In genomic region chr10:78539247-78539766, GRCh38 we compare ENCODE assay signal across 20 cellular contexts.
"Had no signal": no experiment of that assay in that cellular context is flagged by ENCODE, and none has a peak within 500 bp of the region (broad histone marks: within the 10 kb centered on the region; RNA-seq: fewer than 3 reads in every experiment).

No MANE protein-coding gene starts in this region.

- H3K36me3 Mint-ChIP-seq: immature natural killer cell, mesothelial cell of epicardium, natural killer cell, type B pancreatic cell had no signal

- H3K4me3 ChIP-seq: esophagus muscularis mucosa, gastrocnemius medialis, heart right ventricle, suprapubic skin, thyroid gland had no signal

- H3K36me3 ChIP-seq: esophagus muscularis mucosa, gastrocnemius medialis, heart right ventricle, neutrophil, suprapubic skin, thyroid gland had no signal

- H3K9me3 ChIP-seq: esophagus muscularis mucosa, gastrocnemius medialis, heart right ventricle, neutrophil, suprapubic skin, thyroid gland had no signal

- ATAC-seq: effector memory CD8-positive, alpha-beta T cell; gastrocnemius medialis; heart right ventricle; left cardiac atrium; left ventricle myocardium superior; natural killer cell had no signal

- H3K4me3 Mint-ChIP-seq: dendritic cell treated with granulocyte-macrophage colony-stimulating factor and Interleukin-4, amounts not matched to agents 40 ng/mL and 50 ng/mL, for 4 days; effector memory CD8-positive, alpha-beta T cell; immature natural killer cell; mesothelial cell of epicardium; natural killer cell; type B pancreatic cell had no signal

- H3K27me3 ChIP-seq: esophagus muscularis mucosa, gastrocnemius medialis, suprapubic skin, thyroid gland had no signal

- DNase-seq: effector memory CD8-positive, alpha-beta T cell; gastrocnemius medialis; heart right ventricle; immature natural killer cell; kidney; left cardiac atrium; left ventricle myocardium superior; natural killer cell; posterior cingulate gyrus; small intestine; stimulated activated CD4-positive, alpha-beta T cell treated with anti-CD3 and anti-CD28 coated beads, Interleukin-12 subunit alpha, Interleukin-12 subunit beta, amount 100 ng/mL, for 4 hours; stimulated activated naive CD4-positive, alpha-beta T cell treated with Interleukin-2 at 50 U/mL for 16 hours; thyroid gland had no signal

- H3K27ac Mint-ChIP-seq: dendritic cell treated with granulocyte-macrophage colony-stimulating factor and Interleukin-4, amounts not matched to agents 40 ng/mL and 50 ng/mL, for 4 days; effector memory CD8-positive, alpha-beta T cell; mesothelial cell of epicardium; natural killer cell; type B pancreatic cell had no signal

- H3K9me3 Mint-ChIP-seq: dendritic cell treated with granulocyte-macrophage colony-stimulating factor and Interleukin-4, amounts not matched to agents 40 ng/mL and 50 ng/mL, for 4 days; effector memory CD8-positive, alpha-beta T cell; immature natural killer cell; mesothelial cell of epicardium; natural killer cell; type B pancreatic cell had no signal

- H3K27ac ChIP-seq: epithelial cell of prostate, esophagus muscularis mucosa, gastrocnemius medialis, heart right ventricle, neutrophil, suprapubic skin, thyroid gland had no signal
